In the genomic region with DNA sequence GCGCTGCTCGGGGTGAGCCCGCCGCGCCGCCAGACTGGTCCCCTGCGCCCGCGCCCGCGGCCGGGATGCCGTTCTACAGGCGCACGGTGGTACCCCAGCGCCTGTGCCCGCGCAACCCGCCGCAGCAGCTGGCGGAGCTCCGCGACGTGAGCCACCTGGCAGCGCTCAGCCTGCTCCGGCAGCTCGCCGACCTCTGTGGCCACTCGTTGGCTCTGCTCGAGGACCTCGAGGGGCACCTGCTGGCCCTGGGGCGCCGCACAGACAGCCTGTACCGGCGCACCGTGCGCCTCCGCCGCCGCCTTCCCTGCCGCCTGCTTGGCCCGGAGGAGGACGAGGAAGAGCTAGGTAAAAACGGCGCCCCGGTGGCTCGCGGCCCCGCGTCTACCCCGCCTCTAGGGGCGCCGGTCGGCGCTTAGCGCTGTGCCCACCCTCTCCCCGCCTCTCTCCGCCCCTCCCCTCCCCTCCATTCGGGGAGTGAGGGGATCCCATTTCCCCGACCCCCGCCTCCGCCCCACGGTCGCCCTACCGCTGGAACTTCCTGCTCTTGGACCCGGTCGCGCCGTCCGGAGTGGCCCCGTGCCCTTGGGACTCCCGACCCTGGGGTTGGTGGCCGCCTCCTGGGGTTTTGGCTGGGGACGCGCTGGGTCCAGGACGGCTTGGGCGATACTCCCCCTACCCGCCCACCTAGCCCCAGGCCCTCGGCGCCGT, we compare ENCODE assay signal across 8 cellular contexts. TPM values are rescaled to one million over a fixed set of nuclear protein-coding genes. Genes with fewer than 3 reads are reported as not detected.
DNase-seq lines count a peak whose midpoint lies in the region; ATAC-seq, FAIRE-seq and TF ChIP-seq lines count a peak whose summit lies in the region.

No MANE protein-coding gene starts in this region.

- H3K4me3 ChIP-seq in A549, result peak overlapping the region; percentile 57
- H3K4me3 ChIP-seq in HUES6 (ENCODE audit: low read depth, low read length), result peak overlapping the region; percentile 72
- peak overlapping the region; percentile 35 for H3K4me3 ChIP-seq in fibroblast of the aortic adventitia (ENCODE audit: low read depth, low read length)
- H3K4me3 ChIP-seq in trophoblast cell (ENCODE audit: low read depth, low read length), result peak overlapping the region; percentile 86

- TF ChIP-seq EP300 in A549 (IDR thresholded peaks at IDR 0.05), result no peak

- H4K91ac ChIP-seq in trophoblast cell (ENCODE audit: low read depth, low read length), result peak overlapping the region; percentile 96

- no peak; the same call in none of the 2 replicates for TF ChIP-seq POLR2A in A549 (IDR thresholded peaks at IDR 0.05; ENCODE audit: low read length)

- peaks cover 5% of the 10 kb centered on the region for H3K79me2 ChIP-seq in trophoblast cell (ENCODE audit: control insufficient read depth, insufficient read depth, low read length, poor library complexity)

- H3K9ac ChIP-seq in HUES6 (ENCODE audit: low read length) (peak overlapping the region; percentile 85), trophoblast cell (ENCODE audit: low read length) (peak overlapping the region; percentile 77)

- no peak for TF ChIP-seq RAD21 in A549 (conservative IDR thresholded peaks at IDR 0.05 in 1 of 2, IDR thresholded peaks at IDR 0.05 in 1 of 2)

- no peaks in the 10 kb centered on the region for H3K36me3 ChIP-seq in HUES6 (ENCODE audit: control insufficient read depth, insufficient read depth, low read length)
- H3K36me3 ChIP-seq in trophoblast cell (ENCODE audit: control insufficient read depth in 1 of 2, insufficient read depth in 2 of 2, low read length in 2 of 2), result peaks cover 0 to 3% of the 10 kb centered on the region in 2 experiments

- peak overlapping the region; percentile 55 for H4K12ac ChIP-seq in trophoblast cell (ENCODE audit: low read depth, low read length)

- H3K4ac ChIP-seq in trophoblast cell (ENCODE audit: low read depth, low read length), result peak overlapping the region; percentile 64

- H2BK5ac ChIP-seq in trophoblast cell (ENCODE audit: low read depth, low read length, poor library complexity), result peak overlapping the region; percentile 75

- H3K9me3 ChIP-seq in A549 (no peaks in the 10 kb centered on the region), HUES6 (ENCODE audit: control insufficient read depth, insufficient read depth, low read depth, low read length) (no peaks in the 10 kb centered on the region; the same call in 1 of the 2 replicates), trophoblast cell (ENCODE audit: insufficient read depth, low read depth, low read length) (no peaks in the 10 kb centered on the region)

- POLR2A ChIA-PET in A549 (lab: Yijun Ruan, JAX), result interaction anchor here (0.8 to 1.2 kb wide), 4 partner anchors 14 to 270 kb away, joined by 3 read pairs; a partner anchor contains a TSS

- no peak overlapping the region for H3K23ac ChIP-seq in trophoblast cell (ENCODE audit: low read length)

- CTCF ChIA-PET in A549 (lab: Yijun Ruan, JAX), result interaction anchor here (0.8 to 4.8 kb wide), 22 partner anchors 8 to 220 kb away, joined by 3 to 37 read pairs (median 4); a partner anchor contains a TSS

- peak overlapping the region; percentile 43 for H2BK12ac ChIP-seq in trophoblast cell (ENCODE audit: low read length)

- peak overlapping the region; percentile 92 for H3K18ac ChIP-seq in trophoblast cell (ENCODE audit: low read length)

- peak overlapping the region; percentile 82 for H3K14ac ChIP-seq in trophoblast cell (ENCODE audit: low read length)

- H3K4me1 ChIP-seq in A549, result 0 out of 3 replicates have a peak, but pooled peaks cover 4% of the 10 kb centered on the region
- H3K4me1 ChIP-seq in HUES6 (ENCODE audit: control insufficient read depth, insufficient read depth, low read length), result peaks cover 19% of the 10 kb centered on the region
- H3K4me1 ChIP-seq in trophoblast cell (ENCODE audit: control insufficient read depth in 1 of 2, insufficient read depth in 2 of 2, low read length in 2 of 2), result peaks cover 4 to 24% of the 10 kb centered on the region in 2 experiments

- H3K27me3 ChIP-seq in HUES6 (ENCODE audit: control insufficient read depth, insufficient read depth, low read length), result no peaks in the 10 kb centered on the region
- no peaks in the 10 kb centered on the region for H3K27me3 ChIP-seq in trophoblast cell (ENCODE audit: insufficient read depth, low read length)

- no peak overlapping the region for H2AFZ ChIP-seq in trophoblast cell (ENCODE audit: insufficient read depth, low read length, poor library complexity)

- H3K4me2 ChIP-seq in A549, result peak overlapping the region; percentile 93
- H3K4me2 ChIP-seq in trophoblast cell (ENCODE audit: low read length), result peak overlapping the region; percentile 90

- FAIRE-seq in A549 (lab: Jason Lieb, UNC), result no peak

- WGBS in A549 (ENCODE audit: missing lambda C conversion rate), result no CpG with 5 or more reads among the region's 81 CpGs
- WGBS in trophoblast cell (ENCODE audit: extremely low coverage, insufficient coverage, insufficient read length), result no CpG with 5 or more reads among the region's 81 CpGs

- no peak overlapping the region for H2AK5ac ChIP-seq in trophoblast cell (ENCODE audit: low read length)

- peak; percentile 83 to 93 for ATAC-seq in A549

- TF ChIP-seq CTCF in A549 (IDR thresholded peaks at IDR 0.05), result peak; percentile 43
- peak; percentile 13 for TF ChIP-seq CTCF in fibroblast of the aortic adventitia (IDR thresholded peaks at IDR 0.05; ENCODE audit: insufficient read depth, low read length)

- DNase-seq in A549 (ENCODE audit: low read depth in 1 of 2, low spot score in 1 of 2), result peak; percentile 42 to 64
- DNase-seq in activated CD8-positive, alpha-beta memory T cell treated with anti-CD3 and anti-CD28 coated beads, Interleukin-2, amount 50 U/mL, for 48 hours, result peak; percentile 61
- no peak for DNase-seq in fibroblast of the aortic adventitia (ENCODE audit: low read depth)
- DNase-seq in trophoblast cell, result no peak
- no peak for DNase-seq in COR-L47 (lab: John Stamatoyannopoulos, UW)
- DNase-seq in RKO (ENCODE audit: low spot score), result no peak
- no peak for DNase-seq in GM19240 (ENCODE audit: insufficient read length, low spot score)

- H3K27ac ChIP-seq in A549 (peak overlapping the region; percentile 62 to 89; a peak in 4 of 6 replicates), HUES6 (ENCODE audit: low read depth, low read length) (peak overlapping the region; percentile 81; the same call in 1 of the 2 replicates), trophoblast cell (ENCODE audit: low read depth, low read length) (peak overlapping the region; percentile 89)

- peak overlapping the region; percentile 78 for H4K8ac ChIP-seq in trophoblast cell (ENCODE audit: low read depth, low read length)

- H3K79me1 ChIP-seq in trophoblast cell (ENCODE audit: low read length), result peaks cover 12% of the 10 kb centered on the region

- peak overlapping the region; percentile 88 for H2BK120ac ChIP-seq in trophoblast cell (ENCODE audit: insufficient read depth, low read length, poor library complexity)

TF ChIP-seq in A549, 52 proteins besides CTCF, POLR2A, EP300 and RAD21:
- TF ChIP-seq, protein P1, sequence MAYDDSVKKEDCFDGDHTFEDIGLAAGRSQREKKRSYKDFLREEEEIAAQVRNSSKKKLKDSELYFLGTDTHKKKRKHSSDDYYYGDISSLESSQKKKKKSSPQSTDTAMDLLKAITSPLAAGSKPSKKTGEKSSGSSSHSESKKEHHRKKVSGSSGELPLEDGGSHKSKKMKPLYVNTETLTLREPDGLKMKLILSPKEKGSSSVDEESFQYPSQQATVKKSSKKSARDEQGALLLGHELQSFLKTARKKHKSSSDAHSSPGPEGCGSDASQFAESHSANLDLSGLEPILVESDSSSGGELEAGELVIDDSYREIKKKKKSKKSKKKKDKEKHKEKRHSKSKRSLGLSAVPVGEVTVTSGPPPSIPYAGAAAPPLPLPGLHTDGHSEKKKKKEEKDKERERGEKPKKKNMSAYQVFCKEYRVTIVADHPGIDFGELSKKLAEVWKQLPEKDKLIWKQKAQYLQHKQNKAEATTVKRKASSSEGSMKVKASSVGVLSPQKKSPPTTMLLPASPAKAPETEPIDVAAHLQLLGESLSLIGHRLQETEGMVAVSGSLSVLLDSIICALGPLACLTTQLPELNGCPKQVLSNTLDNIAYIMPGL (CRISPR knock-in tag; IDR thresholded peaks at IDR 0.05; ENCODE audit: borderline replicate concordance), result 0 out of 2 replicates have a peak, but pooled peaks have one; percentile 23
- TF ChIP-seq, protein P2, sequence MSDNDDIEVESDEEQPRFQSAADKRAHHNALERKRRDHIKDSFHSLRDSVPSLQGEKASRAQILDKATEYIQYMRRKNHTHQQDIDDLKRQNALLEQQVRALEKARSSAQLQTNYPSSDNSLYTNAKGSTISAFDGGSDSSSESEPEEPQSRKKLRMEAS (IDR thresholded peaks at IDR 0.05), result peak; percentile 38; the same call in 1 of the 2 replicates
- TF ChIP-seq POLR2AphosphoS2 (conservative IDR thresholded peaks at IDR 0.05; ENCODE audit: low read length), result no peak

RNA-seq across cellular contexts. Expression of a gene that starts 0.5 kb away (rescaled TPM):
- polyA plus RNA-seq in A549 (2011; rRNA removed) (0.48 and 0.89 TPM in 2 replicates), A549 (2017; fragmentation: RNase III; extraction: RNeasy Plus Mini Kit Qiagen cat#74134 plus additional on column Dnase treatment) (0.26 to 0.31 TPM (median 0.29 TPM) in 3 replicates)
- polyA plus RNA-seq in A549 (2012; cell fraction: cytosol; rRNA removed), result 0.25 and 0.31 TPM in 2 replicates
- polyA plus RNA-seq in A549 (2012; cell fraction: nucleus; rRNA removed), result 0.56 TPM in 2 replicates
- 1.3 and 1.7 TPM in 2 replicates for polyA minus RNA-seq in A549 (2011; rRNA and poly(A)+ RNA removed)
- 3.9 and 6.8 TPM in 2 replicates for total RNA-seq in fibroblast of the aortic adventitia (ENCODE audit: low replicate concordance)
- 5.9 and 6.7 TPM in 2 replicates for polyA plus RNA-seq in trophoblast cell (2013)

Comparison
In these comparisons a context has a peak if more than half of its experiments do, and no peak if none do; other contexts are left out.
1. DNase-seq: peak in A549 (2 of 2) and activated CD8-positive, alpha-beta memory T cell treated with anti-CD3 and anti-CD28 coated beads, Interleukin-2, amount 50 U/mL, for 48 hours (single experiment); none in fibroblast of the aortic adventitia (single experiment), trophoblast cell (0 of 2), COR-L47 (single experiment), RKO (single experiment) and GM19240 (single experiment).
2. H3K4me3 ChIP-seq: peak in every context shown above with its lines; median percentile 86 in trophoblast cell; 72 in HUES6; 57 in A549; 35 in fibroblast of the aortic adventitia.
3. Peak in every context shown above with its lines, with median percentiles within 50 percentile points of each other: H3K27ac ChIP-seq.